Comparison of ENCODE assay signal across 8 cellular contexts in genomic region chr11:63574856-63575602, GRCh38. TPM values are rescaled to one million over a fixed set of nuclear protein-coding genes. Genes with fewer than 3 reads are reported as not detected.
A peak's percentile ranks its signal among the peaks of the same experiment; 100 is the strongest.
DNase-seq lines count a peak whose midpoint lies in the region; ATAC-seq lines count a peak whose summit lies in the region.

No MANE protein-coding gene starts in this region.

- no peaks in the 10 kb centered on the region for H3K27me3 Mint-ChIP-seq in stimulated activated memory B cell treated with anti-CD40 and anti-IgM and Interleukin-4, amounts not matched to agents 10 μg/mL and 1 μg/mL and 100 μg/mL, for 72 hours

- H3K4me1 Mint-ChIP-seq in stimulated activated memory B cell treated with anti-CD40 and anti-IgM and Interleukin-4, amounts not matched to agents 10 μg/mL and 1 μg/mL and 100 μg/mL, for 72 hours: peaks cover 37% of the 10 kb centered on the region

- no peaks in the 10 kb centered on the region for H3K27me3 ChIP-seq in adipocyte (replicated peaks; ENCODE audit: control insufficient read depth, insufficient read depth, low read length)

- H3K27ac Mint-ChIP-seq in stimulated activated memory B cell treated with anti-CD40 and anti-IgM and Interleukin-4, amounts not matched to agents 10 μg/mL and 1 μg/mL and 100 μg/mL, for 72 hours: peak overlapping the region; percentile 53

- H3K9me3 ChIP-seq in adipocyte (ENCODE audit: control insufficient read depth, low read length): peaks cover 3% of the 10 kb centered on the region

- H3K9ac ChIP-seq in adipocyte (ENCODE audit: low read length): peak overlapping the region; percentile 70

- peak overlapping the region; percentile 60 for H3K4me3 ChIP-seq in adipocyte (ENCODE audit: low read length)

- DNase-seq in HT-29 (ENCODE audit: low spot score) (peak; percentile 76), adipocyte (ENCODE audit: low read depth) (no peak), left kidney (ENCODE audit: low read depth, low spot score) (peak; percentile 41), NCI-H2029 treated with DMSO at 0.1 percent for 48 hours (lab: John Stamatoyannopoulos, UW) (no peak), glomerular visceral epithelial cell (ENCODE audit: extremely low spot score) (no peak), OCI-M2 (lab: John Stamatoyannopoulos, UW; ENCODE audit: unreplicated experiment) (no peak)

- H3K36me3 ChIP-seq in adipocyte (ENCODE audit: control insufficient read depth, insufficient read depth, low read length, severe bottlenecking): peaks cover 37% of the 10 kb centered on the region

- peak overlapping the region; percentile 49 for H3K4me3 Mint-ChIP-seq in stimulated activated memory B cell treated with anti-CD40 and anti-IgM and Interleukin-4, amounts not matched to agents 10 μg/mL and 1 μg/mL and 100 μg/mL, for 72 hours

- peaks cover 3% of the 10 kb centered on the region for H3K9me3 Mint-ChIP-seq in stimulated activated memory B cell treated with anti-CD40 and anti-IgM and Interleukin-4, amounts not matched to agents 10 μg/mL and 1 μg/mL and 100 μg/mL, for 72 hours

- H3K36me3 Mint-ChIP-seq in stimulated activated memory B cell treated with anti-CD40 and anti-IgM and Interleukin-4, amounts not matched to agents 10 μg/mL and 1 μg/mL and 100 μg/mL, for 72 hours: peaks cover 13% of the 10 kb centered on the region

- peaks cover 30% of the 10 kb centered on the region for H3K4me1 ChIP-seq in adipocyte (ENCODE audit: control insufficient read depth, insufficient read depth, low read length)

- no peak for ATAC-seq in stimulated activated memory B cell treated with anti-CD40 and anti-IgM and Interleukin-4, amounts not matched to agents 10 μg/mL and 1 μg/mL and 100 μg/mL, for 72 hours
- no peak for ATAC-seq in GM19452 (IDR thresholded peaks at IDR 0.05; ENCODE audit: unreplicated experiment)

RNA-seq across cellular contexts. Expression of gene PLAAT2, which starts 11.8 kb away (rescaled TPM):
- 0.57 and 4.2 TPM in 2 replicates for total RNA-seq in HT-29 (2014; rRNA removed; shearing (Covaris generic))

RNA-seq across cellular contexts. Expression of gene PLAAT4, which starts 38.4 kb away (rescaled TPM):
- total RNA-seq in HT-29 (2014; rRNA removed; shearing (Covaris generic)): 61.8 and 73.6 TPM in 2 replicates

RNA-seq across cellular contexts. Expression of gene PLAAT3, which starts 39.2 kb away (rescaled TPM):
- total RNA-seq in HT-29 (2014; rRNA removed; shearing (Covaris generic)): 324 and 325 TPM in 2 replicates

Comparison
In these comparisons a context has a peak if more than half of its experiments do, and no peak if none do; other contexts are left out.
1. DNase-seq: peak in HT-29 (single experiment) and left kidney (single experiment); none in adipocyte (single experiment), NCI-H2029 treated with DMSO at 0.1 percent for 48 hours (single experiment), glomerular visceral epithelial cell (single experiment) and OCI-M2 (single experiment).